ENCODE assay signal across 1 cellular context in genomic region chr7:99918959-99919813, GRCh38.
TF ChIP-seq lines count a peak whose summit lies in the region.

Gene TRIM4, minus strand, starts transcription at chr7:99919530. Its CDS starts 129 bp downstream, at chr7:99919401.

TF ChIP-seq in HepG2, 621 proteins besides CTCF, POLR2A, EP300 and RAD21 (continued from another document and continues in another):
- TF ChIP-seq SMC3 (IDR thresholded peaks at IDR 0.05; ENCODE audit: low read length) = no peak
- TF ChIP-seq ZNF580 (CRISPR knock-in tag; IDR thresholded peaks at IDR 0.05; ENCODE audit: borderline replicate concordance, low read depth) = peak; percentile 74; the same call in 1 of the 2 replicates
- TF ChIP-seq MTF1 (CRISPR knock-in tag; IDR thresholded peaks at IDR 0.05) = no peak
- 0 out of 2 replicates have a peak, but pooled peaks have one; percentile 37 for TF ChIP-seq ZNF589 (CRISPR knock-in tag; conservative IDR thresholded peaks at IDR 0.05)
- no peak for TF ChIP-seq CENPBD1 (CRISPR knock-in tag; IDR thresholded peaks at IDR 0.05; ENCODE audit: borderline replicate concordance, low read depth)
- TF ChIP-seq KLF11 (CRISPR knock-in tag; IDR thresholded peaks at IDR 0.05) = no peak; the same call in 1 of the 2 replicates
- no peak for TF ChIP-seq TEAD2 (CRISPR knock-in tag; IDR thresholded peaks at IDR 0.05)
- TF ChIP-seq KDM3A (CRISPR knock-in tag; IDR thresholded peaks at IDR 0.05; ENCODE audit: low read depth) = peak; percentile 68; the same call in 1 of the 2 replicates
- peak; percentile 55; the same call in 1 of the 2 replicates for TF ChIP-seq ZNF547 (CRISPR knock-in tag; IDR thresholded peaks at IDR 0.05)
- TF ChIP-seq ATF2 (CRISPR knock-in tag; IDR thresholded peaks at IDR 0.05) = peak; percentile 69
- TF ChIP-seq RFXANK (CRISPR knock-in tag; IDR thresholded peaks at IDR 0.05) = no peak
- TF ChIP-seq GFI1 (CRISPR knock-in tag; IDR thresholded peaks at IDR 0.05; ENCODE audit: borderline replicate concordance) = no peak
- no peak; the same call in 1 of the 2 replicates for TF ChIP-seq MXD3 (CRISPR knock-in tag; IDR thresholded peaks at IDR 0.05)
- TF ChIP-seq JUND (CRISPR knock-in tag; IDR thresholded peaks at IDR 0.05) = no peak
- no peak for TF ChIP-seq NFE2L2 (IDR thresholded peaks at IDR 0.05; ENCODE audit: low read length)
- TF ChIP-seq ZNF337 (CRISPR knock-in tag; IDR thresholded peaks at IDR 0.05; ENCODE audit: borderline replicate concordance, low read depth) = no peak
- TF ChIP-seq ZNF713 (CRISPR knock-in tag; IDR thresholded peaks at IDR 0.05) = 0 out of 2 replicates have a peak, but pooled peaks have one; percentile 40
- no peak for TF ChIP-seq ZFP36L2 (CRISPR knock-in tag; IDR thresholded peaks at IDR 0.05)
- peak; percentile 84; the same call in 1 of the 2 replicates for TF ChIP-seq HOXA5 (CRISPR knock-in tag; IDR thresholded peaks at IDR 0.05)
- TF ChIP-seq ZNF343 (CRISPR knock-in tag; IDR thresholded peaks at IDR 0.05) = no peak
- peak; percentile 77; the same call in 1 of the 2 replicates for TF ChIP-seq SNAPC4 (CRISPR knock-in tag; IDR thresholded peaks at IDR 0.05)
- TF ChIP-seq ZNF747 (CRISPR knock-in tag; IDR thresholded peaks at IDR 0.05; ENCODE audit: borderline replicate concordance) = peak; percentile 95
- no peak for TF ChIP-seq TBP (CRISPR knock-in tag; IDR thresholded peaks at IDR 0.05)
- TF ChIP-seq NR2F1 (CRISPR knock-in tag; IDR thresholded peaks at IDR 0.05) = no peak
- peak; percentile 93; the same call in 1 of the 2 replicates for TF ChIP-seq CAMTA2 (CRISPR knock-in tag; IDR thresholded peaks at IDR 0.05; ENCODE audit: borderline replicate concordance)
- 0 out of 2 replicates have a peak, but pooled peaks have one; percentile 34 for TF ChIP-seq HBP1 (CRISPR knock-in tag; IDR thresholded peaks at IDR 0.05; ENCODE audit: low read depth)
- TF ChIP-seq ZBTB39 (CRISPR knock-in tag; IDR thresholded peaks at IDR 0.05) = no peak
- TF ChIP-seq GABPB1 (CRISPR knock-in tag; IDR thresholded peaks at IDR 0.05) = peak; percentile 98
- no peak for TF ChIP-seq ZIK1 (CRISPR knock-in tag; IDR thresholded peaks at IDR 0.05; ENCODE audit: borderline replicate concordance, low read depth)
- no peak for TF ChIP-seq ZNF451 (CRISPR knock-in tag; IDR thresholded peaks at IDR 0.05)
- no peak for TF ChIP-seq ZNF12 (CRISPR knock-in tag; IDR thresholded peaks at IDR 0.05)
- TF ChIP-seq NR0B2 (CRISPR knock-in tag; IDR thresholded peaks at IDR 0.05) = peak; percentile 95
- TF ChIP-seq FOXM1 (CRISPR knock-in tag; IDR thresholded peaks at IDR 0.05) = no peak
- 0 out of 2 replicates have a peak, but pooled peaks have one; percentile 60 for TF ChIP-seq ZBTB42 (CRISPR knock-in tag; IDR thresholded peaks at IDR 0.05)
- no peak for TF ChIP-seq CHD4 (IDR thresholded peaks at IDR 0.05; ENCODE audit: borderline replicate concordance, low read length)
- TF ChIP-seq RFX1 (IDR thresholded peaks at IDR 0.05) = no peak
- TF ChIP-seq SCMH1 (CRISPR knock-in tag; IDR thresholded peaks at IDR 0.05; ENCODE audit: borderline replicate concordance) = no peak
- TF ChIP-seq ZNF740 (CRISPR knock-in tag; IDR thresholded peaks at IDR 0.05) = no peak
- TF ChIP-seq HNRNPL (IDR thresholded peaks at IDR 0.05; ENCODE audit: low read depth, low read length) = no peak
- 0 out of 2 replicates have a peak, but pooled peaks have one; percentile 15 for TF ChIP-seq ZNF773 (CRISPR knock-in tag; IDR thresholded peaks at IDR 0.05; ENCODE audit: borderline replicate concordance)
- no peak; the same call in 1 of the 2 replicates for TF ChIP-seq ARNT2 (CRISPR knock-in tag; IDR thresholded peaks at IDR 0.05; ENCODE audit: low read depth)
- TF ChIP-seq SNAPC5 (CRISPR knock-in tag; IDR thresholded peaks at IDR 0.05; ENCODE audit: borderline replicate concordance) = no peak
- TF ChIP-seq ZNF569 (CRISPR knock-in tag; IDR thresholded peaks at IDR 0.05; ENCODE audit: borderline replicate concordance) = no peak
- peak; percentile 91 for TF ChIP-seq KMT2B (CRISPR knock-in tag; IDR thresholded peaks at IDR 0.05)
- no peak for TF ChIP-seq ZNF367 (CRISPR knock-in tag; IDR thresholded peaks at IDR 0.05; ENCODE audit: borderline replicate concordance)
- no peak for TF ChIP-seq SKIL (CRISPR knock-in tag; IDR thresholded peaks at IDR 0.05; ENCODE audit: borderline replicate concordance)
- TF ChIP-seq ZNF597 (CRISPR knock-in tag; IDR thresholded peaks at IDR 0.05) = no peak
- no peak for TF ChIP-seq ATRX (CRISPR knock-in tag; IDR thresholded peaks at IDR 0.05; ENCODE audit: borderline replicate concordance)
- TF ChIP-seq HMG20A (CRISPR knock-in tag; IDR thresholded peaks at IDR 0.05; ENCODE audit: borderline replicate concordance) = no peak
- no peak for TF ChIP-seq ZFP90 (CRISPR knock-in tag; IDR thresholded peaks at IDR 0.05; ENCODE audit: borderline replicate concordance)
- peak; percentile 91 for TF ChIP-seq POLR2G (IDR thresholded peaks at IDR 0.05; ENCODE audit: low read depth, low read length)
- peak; percentile 49 for TF ChIP-seq ZNF891 (CRISPR knock-in tag; IDR thresholded peaks at IDR 0.05)
- no peak for TF ChIP-seq PCBP1 (IDR thresholded peaks at IDR 0.05; ENCODE audit: borderline replicate concordance, low read depth, low read length)
- peak; percentile 92 for TF ChIP-seq ZNF777 (CRISPR knock-in tag; IDR thresholded peaks at IDR 0.05)
- TF ChIP-seq ZMAT5 (CRISPR knock-in tag; IDR thresholded peaks at IDR 0.05; ENCODE audit: borderline replicate concordance, low read depth) = no peak
- TF ChIP-seq KDM1A (CRISPR knock-in tag; IDR thresholded peaks at IDR 0.05) = no peak
